ENCODE assay signal across 7 cellular contexts in genomic region chr13:102847272-102848234, GRCh38. TPM values are rescaled to one million over a fixed set of nuclear protein-coding genes. Genes with fewer than 3 reads are reported as not detected.
DNase-seq lines count a peak whose midpoint lies in the region; ATAC-seq and TF ChIP-seq lines count a peak whose summit lies in the region.

No MANE protein-coding gene starts in this region.

- no peaks in the 10 kb centered on the region for H3K27me3 Mint-ChIP-seq in central memory CD8-positive, alpha-beta T cell

- POLR2A ChIA-PET in OCI-LY7 (lab: Charles Lee), result interaction anchor here (0.7 kb wide), 1 partner anchor 38 kb away, joined by 3 read pairs; no protein-coding TSS in a partner anchor

- H3K9me3 ChIP-seq in OCI-LY7 (ENCODE audit: low read length) (no peaks in the 10 kb centered on the region), uterus (no peaks in the 10 kb centered on the region)

- H4K20me1 ChIP-seq in OCI-LY7 (ENCODE audit: insufficient read depth, low read length), result no peaks in the 10 kb centered on the region; the same call in 1 of the 2 replicates

- peak overlapping the region; percentile 98 for H3K4me2 ChIP-seq in OCI-LY7 (ENCODE audit: low read length)

- H3K4me1 ChIP-seq in OCI-LY7 (ENCODE audit: insufficient read depth, low read length, poor library complexity, severe bottlenecking) (peaks cover 15% of the 10 kb centered on the region), uterus (no peaks in the 10 kb centered on the region)

- TF ChIP-seq CTCF in HFF-Myc (IDR thresholded peaks at IDR 0.05; ENCODE audit: low read depth, low read length, missing control alignments), result peak; percentile 58
- TF ChIP-seq CTCF in OCI-LY7 (conservative IDR thresholded peaks at IDR 0.05; ENCODE audit: low read length), result peak; percentile 76
- TF ChIP-seq CTCF in uterus (IDR thresholded peaks at IDR 0.05), result peak; percentile 60 to 74 (median 66)

- H2AFZ ChIP-seq in OCI-LY7 (ENCODE audit: low read length), result peak overlapping the region; percentile 82; the same call in 1 of the 2 replicates

- no peak for ATAC-seq in central memory CD8-positive, alpha-beta T cell (replicated peaks; ENCODE audit: extremely low read depth, poor library complexity, severe bottlenecking)

- peaks cover 37% of the 10 kb centered on the region for H3K36me3 Mint-ChIP-seq in central memory CD8-positive, alpha-beta T cell (ENCODE audit: insufficient read depth)

- H3K36me3 ChIP-seq in OCI-LY7 (ENCODE audit: insufficient read depth, low read length) (peaks cover 2% of the 10 kb centered on the region; the same call in 1 of the 2 replicates), uterus (no peaks in the 10 kb centered on the region)

- no TSS peak for BruUV-seq in OCI-LY7 (replicated peaks; lab: Mats Ljungman, UMichigan)

- TF ChIP-seq POLR2A in uterus (IDR thresholded peaks at IDR 0.05), result no peak

- CTCF ChIA-PET in OCI-LY7 (lab: Charles Lee; ENCODE audit: unreplicated experiment), result no interaction called here

- peaks cover 40% of the 10 kb centered on the region for H3K4me1 Mint-ChIP-seq in central memory CD8-positive, alpha-beta T cell

- no peaks in the 10 kb centered on the region for H3K9me3 Mint-ChIP-seq in central memory CD8-positive, alpha-beta T cell

- H3K4me3 ChIP-seq in HFF-Myc (replicated peaks; ENCODE audit: low read depth, low read length) (peak overlapping the region; percentile 85), OCI-LY7 (ENCODE audit: low read depth, low read length, poor library complexity, severe bottlenecking) (peak overlapping the region; percentile 99), uterus (peak overlapping the region; percentile 70 to 79)

- H3K27ac ChIP-seq in OCI-LY7 (ENCODE audit: low read depth, low read length, poor library complexity, severe bottlenecking) (peak overlapping the region; percentile 89), uterus (peak overlapping the region; percentile 14 to 95)

- H3K9me2 ChIP-seq in OCI-LY7 (ENCODE audit: insufficient read depth, low read length), result no peaks in the 10 kb centered on the region

- H3K4me3 Mint-ChIP-seq in central memory CD8-positive, alpha-beta T cell, result peak overlapping the region; percentile 87

- no peaks in the 10 kb centered on the region for H3K27me3 ChIP-seq in uterus

- intact Hi-C loops in OCI-LY7 (cut with micrococcal nuclease; ENCODE audit: unreplicated experiment), result loop anchor here (1.0 to 5.0 kb wide), 2 partner anchors 75 to 267 kb away; partner anchors contain the start of gene TEX30
- intact Hi-C loops in uterus (cut with DNase I; ENCODE audit: low total_unique reads), result loop anchor here (10.0 kb wide), 1 partner anchor 253 kb away; the partner anchor contains the start of gene TPP2

- H3K79me2 ChIP-seq in OCI-LY7 (ENCODE audit: insufficient read depth, low read depth, low read length), result peaks cover 31% of the 10 kb centered on the region

- peak overlapping the region; percentile 95 for H3K27ac Mint-ChIP-seq in central memory CD8-positive, alpha-beta T cell (ENCODE audit: low read depth)

- DNase-seq in ELF-1 (ENCODE audit: low read depth, low spot score), result peak; percentile 20
- DNase-seq in HFF-Myc (ENCODE audit: extremely low read depth, low read depth), result no peak
- DNase-seq in OCI-LY7 (ENCODE audit: low spot score), result peak; percentile 34
- no peak for DNase-seq in central memory CD8-positive, alpha-beta T cell (ENCODE audit: low spot score in 2 of 2)
- peak; percentile 61 for DNase-seq in medulla oblongata (ENCODE audit: extremely low spot score)
- no peak for DNase-seq in uterus
- DNase-seq in 8988T, result no peak

RNA-seq across cellular contexts. Expression of gene ERCC5, which starts 1.7 kb away (rescaled TPM):
- total RNA-seq in OCI-LY7 (2014; rRNA removed; shearing (Covaris generic)), result 37.9 and 39.2 TPM in 2 replicates
- 38.5 and 44.3 TPM in 2 replicates for total RNA-seq in OCI-LY7 (2022)
- total RNA-seq in uterus, result 100 to 1,000 TPM in 1 of 4 donors, 10 to 100 TPM in 3; 43.7 to 134 (median 76.4) TPM

RNA-seq across cellular contexts. Expression of gene BIVM, which starts 48.6 kb away (rescaled TPM):
- not detected in 2 replicates for total RNA-seq in OCI-LY7 (2014; rRNA removed; shearing (Covaris generic))
- total RNA-seq in OCI-LY7 (2022) (not detected in 2 replicates), uterus (10 to 100 TPM in 2 of 4 donors, 1 to 10 TPM in 2; 5.0 to 55.9 (median 18.0) TPM)

RNA-seq across cellular contexts. Expression of gene POGLUT2, which starts 48.8 kb away (rescaled TPM):
- not detected in 2 replicates for total RNA-seq in OCI-LY7 (2014; rRNA removed; shearing (Covaris generic))
- total RNA-seq in OCI-LY7 (2022) (not detected in 2 replicates), uterus (10 to 100 TPM in 2 of 4 donors, 1 to 10 TPM in 2; 3.5 to 40.3 (median 17.2) TPM)

Comparison
In these comparisons a context has a peak if more than half of its experiments do, and no peak if none do; other contexts are left out.
1. DNase-seq: peak in ELF-1 (single experiment), OCI-LY7 (single experiment) and medulla oblongata (single experiment); none in HFF-Myc (single experiment), central memory CD8-positive, alpha-beta T cell (0 of 2), uterus (0 of 2) and 8988T (single experiment).
2. RNA of gene BIVM, which starts 48.6 kb away (total RNA-seq): 5.0 to 55.9 TPM in uterus; not detected in OCI-LY7; every median in the first group is over 4 times any median in the second.
3. RNA of gene POGLUT2, which starts 48.8 kb away (total RNA-seq): 3.5 to 40.3 TPM in uterus; not detected in OCI-LY7; every median in the first group is over 4 times any median in the second.
4. Peak in every context shown above with its lines, with median percentiles within 50 percentile points of each other: H3K4me3 ChIP-seq and CTCF ChIP-seq.